In genomic region chr21:17690078-17690494, GRCh38 we compare ENCODE assay signal across 1 cellular context.
TF ChIP-seq lines count a peak whose summit lies in the region.

No MANE protein-coding gene starts in this region.

TF ChIP-seq in K562, 482 proteins besides CTCF, POLR2A, EP300 and RAD21 (continued from another document and continues in another):
- peak; percentile 53; the same call in 1 of the 2 replicates for TF ChIP-seq CUX1 (CRISPR knock-in tag; IDR thresholded peaks at IDR 0.05)
- no peak for TF ChIP-seq CBFA2T2 (conservative IDR thresholded peaks at IDR 0.05)
- no peak for TF ChIP-seq NFYB (IDR thresholded peaks at IDR 0.05; ENCODE audit: extremely low read depth, insufficient read length)
- TF ChIP-seq POLR2H (tag; IDR thresholded peaks at IDR 0.05; ENCODE audit: low read depth): no peak
- TF ChIP-seq ETS2 (tag; IDR thresholded peaks at IDR 0.05; ENCODE audit: borderline replicate concordance, poor library complexity, severe bottlenecking): no peak
- TF ChIP-seq ZNF57 (CRISPR knock-in tag; IDR thresholded peaks at IDR 0.05): peak; percentile 83; the same call in 1 of the 2 replicates
- TF ChIP-seq TSHZ1 (CRISPR knock-in tag; IDR thresholded peaks at IDR 0.05): peak; percentile 81
- TF ChIP-seq BACH1 (tag; IDR thresholded peaks at IDR 0.05): peak; percentile 84
- no peak for TF ChIP-seq ZFP91 (CRISPR knock-in tag; IDR thresholded peaks at IDR 0.05)
- TF ChIP-seq NR2C2 (CRISPR knock-in tag; IDR thresholded peaks at IDR 0.05): no peak
- peak; percentile 54 for TF ChIP-seq NR2C2 (tag; IDR thresholded peaks at IDR 0.05)
- TF ChIP-seq TBP (optimal IDR thresholded peaks at IDR 0.05; ENCODE audit: low read depth, low read length): no peak
- TF ChIP-seq PTRF (tag; IDR thresholded peaks at IDR 0.05): peak; percentile 95
- peak; percentile 81; the same call in 1 of the 2 replicates for TF ChIP-seq ZNF41 (CRISPR knock-in tag; conservative IDR thresholded peaks at IDR 0.05)
- TF ChIP-seq ZNF79 (CRISPR knock-in tag; IDR thresholded peaks at IDR 0.05; ENCODE audit: low read depth): peak; percentile 74
- peak; percentile 91 for TF ChIP-seq HINFP (tag; conservative IDR thresholded peaks at IDR 0.05; ENCODE audit: low read depth)
- TF ChIP-seq ZKSCAN8 (CRISPR knock-in tag; IDR thresholded peaks at IDR 0.05): 0 out of 2 replicates have a peak, but pooled peaks have one; percentile 61
- no peak for TF ChIP-seq TCF7 (IDR thresholded peaks at IDR 0.05; ENCODE audit: borderline replicate concordance)
- peak; percentile 90 for TF ChIP-seq ZBTB34 (CRISPR knock-in tag; IDR thresholded peaks at IDR 0.05)
- no peak for TF ChIP-seq NR2C1 (IDR thresholded peaks at IDR 0.05)
- peak; percentile 93 for TF ChIP-seq NR2C1 (tag; IDR thresholded peaks at IDR 0.05)
- peak; percentile 84 for TF ChIP-seq ZNF165 (CRISPR knock-in tag; IDR thresholded peaks at IDR 0.05; ENCODE audit: borderline replicate concordance)
- peak; percentile 82; the same call in 1 of the 2 replicates for TF ChIP-seq FOXO4 (CRISPR knock-in tag; IDR thresholded peaks at IDR 0.05)
- peak; percentile 37; the same call in 1 of the 2 replicates for TF ChIP-seq NFE2L1 (tag; IDR thresholded peaks at IDR 0.05; ENCODE audit: borderline replicate concordance, low read depth)
- TF ChIP-seq ARID1B (IDR thresholded peaks at IDR 0.05): no peak
- no peak for TF ChIP-seq POLR3A (IDR thresholded peaks at IDR 0.05; ENCODE audit: borderline replicate concordance, extremely low read depth, insufficient read depth, insufficient read length)
- TF ChIP-seq NR2F6 (CRISPR knock-in tag; IDR thresholded peaks at IDR 0.05): no peak
- TF ChIP-seq ESRRA (IDR thresholded peaks at IDR 0.05; ENCODE audit: borderline replicate concordance, low read depth): no peak
- no peak for TF ChIP-seq USF1 (CRISPR knock-in tag; IDR thresholded peaks at IDR 0.05)
- TF ChIP-seq IRF1 (CRISPR knock-in tag; IDR thresholded peaks at IDR 0.05; ENCODE audit: borderline replicate concordance): no peak
- no peak for TF ChIP-seq JUND (IDR thresholded peaks at IDR 0.05; ENCODE audit: borderline replicate concordance, low read depth, low read length)
- peak; percentile 13; the same call in 1 of the 3 replicates for TF ChIP-seq JUND (tag; IDR thresholded peaks at IDR 0.05; ENCODE audit: borderline replicate concordance, low read depth, low read length)
- TF ChIP-seq SIN3A (IDR thresholded peaks at IDR 0.05; ENCODE audit: borderline replicate concordance in 2 of 2, control insufficient read depth in 1 of 2, low read depth in 2 of 2, low read length in 2 of 2): no peak
- TF ChIP-seq HMGXB4 (CRISPR knock-in tag; IDR thresholded peaks at IDR 0.05): no peak
- peak; percentile 93 for TF ChIP-seq ZBTB9 (CRISPR knock-in tag; IDR thresholded peaks at IDR 0.05)
